Comparison of ENCODE assay signal across 2 cellular contexts in the genomic region with DNA sequence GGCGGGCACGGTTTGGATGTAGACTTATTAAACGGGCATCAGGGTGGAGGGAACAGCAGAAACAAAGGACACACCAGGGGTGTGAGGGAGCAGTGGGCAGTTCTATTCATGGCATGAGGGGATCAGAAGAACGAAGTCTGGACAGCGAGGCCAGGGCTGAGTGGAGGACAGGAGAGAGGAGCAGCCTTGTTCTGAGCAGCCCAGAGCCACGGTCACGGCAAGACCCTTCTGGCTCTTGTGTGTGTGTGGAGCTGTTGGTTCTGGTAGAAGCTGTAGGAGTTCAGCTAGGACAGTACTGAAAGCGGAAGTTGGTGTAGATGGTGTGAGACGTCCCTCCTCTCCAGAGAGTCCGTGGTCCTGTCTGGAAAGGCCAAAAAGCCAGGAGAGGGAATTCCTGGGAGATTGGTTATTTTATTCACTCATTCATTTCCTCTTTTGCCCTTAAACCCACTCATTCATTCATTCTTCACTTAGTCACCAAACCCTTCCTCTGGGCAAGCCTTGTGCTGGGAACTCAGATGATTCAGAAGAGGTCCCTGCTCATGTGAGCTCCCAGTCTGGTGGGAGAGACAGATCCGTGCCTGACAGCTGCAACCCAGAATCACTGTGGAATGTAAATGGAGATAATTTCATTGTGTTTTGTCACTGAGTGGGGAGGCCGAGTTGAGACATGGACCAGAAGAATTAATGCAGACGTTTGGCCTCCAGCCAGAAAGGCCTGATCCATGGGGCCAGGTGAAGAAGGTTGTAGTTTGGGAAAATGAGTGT.
TF ChIP-seq lines count a peak whose summit lies in the region.

No MANE protein-coding gene starts in this region.

TF ChIP-seq in HCT116, 20 proteins besides CTCF, POLR2A, EP300 and RAD21:
- TF ChIP-seq CBX3 (IDR thresholded peaks at IDR 0.05; ENCODE audit: low read depth) (no peak), ELF1 (IDR thresholded peaks at IDR 0.05; ENCODE audit: borderline replicate concordance, low read depth) (no peak), FOSL1 (IDR thresholded peaks at IDR 0.05; ENCODE audit: low read depth) (no peak), SP1 (IDR thresholded peaks at IDR 0.05; ENCODE audit: low read depth) (no peak), JUND (IDR thresholded peaks at IDR 0.05) (no peak), TCF7L2 (IDR thresholded peaks at IDR 0.05; ENCODE audit: borderline replicate concordance, extremely low read depth, insufficient read depth, insufficient read length) (no peak), POLR2AphosphoS5 (IDR thresholded peaks at IDR 0.05; ENCODE audit: low read depth, low read length) (no peak), EZH2phosphoT487 (IDR thresholded peaks at IDR 0.05; ENCODE audit: borderline replicate concordance) (no peak), EGR1 (IDR thresholded peaks at IDR 0.05; ENCODE audit: low read depth) (no peak), YY1 (IDR thresholded peaks at IDR 0.05; ENCODE audit: extremely low read depth, insufficient replicate concordance, low read depth, low read length) (no peak), CEBPB (IDR thresholded peaks at IDR 0.05; ENCODE audit: low read depth) (no peak), ZFX (IDR thresholded peaks at IDR 0.05) (no peak), ZNF274 (IDR thresholded peaks at IDR 0.05; ENCODE audit: low read depth, low read length) (no peak), EZH2 (IDR thresholded peaks at IDR 0.05) (no peak), SIN3A (IDR thresholded peaks at IDR 0.05; ENCODE audit: low read depth) (no peak)
- TF ChIP-seq, protein P1, sequence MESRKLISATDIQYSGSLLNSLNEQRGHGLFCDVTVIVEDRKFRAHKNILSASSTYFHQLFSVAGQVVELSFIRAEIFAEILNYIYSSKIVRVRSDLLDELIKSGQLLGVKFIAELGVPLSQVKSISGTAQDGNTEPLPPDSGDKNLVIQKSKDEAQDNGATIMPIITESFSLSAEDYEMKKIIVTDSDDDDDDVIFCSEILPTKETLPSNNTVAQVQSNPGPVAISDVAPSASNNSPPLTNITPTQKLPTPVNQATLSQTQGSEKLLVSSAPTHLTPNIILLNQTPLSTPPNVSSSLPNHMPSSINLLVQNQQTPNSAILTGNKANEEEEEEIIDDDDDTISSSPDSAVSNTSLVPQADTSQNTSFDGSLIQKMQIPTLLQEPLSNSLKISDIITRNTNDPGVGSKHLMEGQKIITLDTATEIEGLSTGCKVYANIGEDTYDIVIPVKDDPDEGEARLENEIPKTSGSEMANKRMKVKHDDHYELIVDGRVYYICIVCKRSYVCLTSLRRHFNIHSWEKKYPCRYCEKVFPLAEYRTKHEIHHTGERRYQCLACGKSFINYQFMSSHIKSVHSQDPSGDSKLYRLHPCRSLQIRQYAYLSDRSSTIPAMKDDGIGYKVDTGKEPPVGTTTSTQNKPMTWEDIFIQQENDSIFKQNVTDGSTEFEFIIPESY (IDR thresholded peaks at IDR 0.05; ENCODE audit: extremely low read depth, insufficient replicate concordance, low read length), result no peak
- TF ChIP-seq, protein P2, sequence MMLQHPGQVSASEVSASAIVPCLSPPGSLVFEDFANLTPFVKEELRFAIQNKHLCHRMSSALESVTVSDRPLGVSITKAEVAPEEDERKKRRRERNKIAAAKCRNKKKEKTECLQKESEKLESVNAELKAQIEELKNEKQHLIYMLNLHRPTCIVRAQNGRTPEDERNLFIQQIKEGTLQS (IDR thresholded peaks at IDR 0.05), result no peak
- TF ChIP-seq, protein P3, sequence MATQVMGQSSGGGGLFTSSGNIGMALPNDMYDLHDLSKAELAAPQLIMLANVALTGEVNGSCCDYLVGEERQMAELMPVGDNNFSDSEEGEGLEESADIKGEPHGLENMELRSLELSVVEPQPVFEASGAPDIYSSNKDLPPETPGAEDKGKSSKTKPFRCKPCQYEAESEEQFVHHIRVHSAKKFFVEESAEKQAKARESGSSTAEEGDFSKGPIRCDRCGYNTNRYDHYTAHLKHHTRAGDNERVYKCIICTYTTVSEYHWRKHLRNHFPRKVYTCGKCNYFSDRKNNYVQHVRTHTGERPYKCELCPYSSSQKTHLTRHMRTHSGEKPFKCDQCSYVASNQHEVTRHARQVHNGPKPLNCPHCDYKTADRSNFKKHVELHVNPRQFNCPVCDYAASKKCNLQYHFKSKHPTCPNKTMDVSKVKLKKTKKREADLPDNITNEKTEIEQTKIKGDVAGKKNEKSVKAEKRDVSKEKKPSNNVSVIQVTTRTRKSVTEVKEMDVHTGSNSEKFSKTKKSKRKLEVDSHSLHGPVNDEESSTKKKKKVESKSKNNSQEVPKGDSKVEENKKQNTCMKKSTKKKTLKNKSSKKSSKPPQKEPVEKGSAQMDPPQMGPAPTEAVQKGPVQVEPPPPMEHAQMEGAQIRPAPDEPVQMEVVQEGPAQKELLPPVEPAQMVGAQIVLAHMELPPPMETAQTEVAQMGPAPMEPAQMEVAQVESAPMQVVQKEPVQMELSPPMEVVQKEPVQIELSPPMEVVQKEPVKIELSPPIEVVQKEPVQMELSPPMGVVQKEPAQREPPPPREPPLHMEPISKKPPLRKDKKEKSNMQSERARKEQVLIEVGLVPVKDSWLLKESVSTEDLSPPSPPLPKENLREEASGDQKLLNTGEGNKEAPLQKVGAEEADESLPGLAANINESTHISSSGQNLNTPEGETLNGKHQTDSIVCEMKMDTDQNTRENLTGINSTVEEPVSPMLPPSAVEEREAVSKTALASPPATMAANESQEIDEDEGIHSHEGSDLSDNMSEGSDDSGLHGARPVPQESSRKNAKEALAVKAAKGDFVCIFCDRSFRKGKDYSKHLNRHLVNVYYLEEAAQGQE (IDR thresholded peaks at IDR 0.05; ENCODE audit: low read depth), result no peak
- TF ChIP-seq, protein P4, sequence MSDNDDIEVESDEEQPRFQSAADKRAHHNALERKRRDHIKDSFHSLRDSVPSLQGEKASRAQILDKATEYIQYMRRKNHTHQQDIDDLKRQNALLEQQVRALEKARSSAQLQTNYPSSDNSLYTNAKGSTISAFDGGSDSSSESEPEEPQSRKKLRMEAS (IDR thresholded peaks at IDR 0.05), result no peak

TF ChIP-seq in SK-N-SH, 30 proteins besides CTCF, POLR2A, EP300 and RAD21:
- TF ChIP-seq, protein P5, sequence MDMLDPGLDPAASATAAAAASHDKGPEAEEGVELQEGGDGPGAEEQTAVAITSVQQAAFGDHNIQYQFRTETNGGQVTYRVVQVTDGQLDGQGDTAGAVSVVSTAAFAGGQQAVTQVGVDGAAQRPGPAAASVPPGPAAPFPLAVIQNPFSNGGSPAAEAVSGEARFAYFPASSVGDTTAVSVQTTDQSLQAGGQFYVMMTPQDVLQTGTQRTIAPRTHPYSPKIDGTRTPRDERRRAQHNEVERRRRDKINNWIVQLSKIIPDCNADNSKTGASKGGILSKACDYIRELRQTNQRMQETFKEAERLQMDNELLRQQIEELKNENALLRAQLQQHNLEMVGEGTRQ (IDR thresholded peaks at IDR 0.05; ENCODE audit: borderline replicate concordance, low read depth, low read length), result no peak
- TF ChIP-seq TEAD4 (IDR thresholded peaks at IDR 0.05; ENCODE audit: borderline replicate concordance, insufficient read depth) (no peak), SIN3A (IDR thresholded peaks at IDR 0.05; ENCODE audit: borderline replicate concordance, low read depth, low read length) (peak; percentile 59; the same call in 1 of the 2 replicates), POLR2AphosphoS5 (IDR thresholded peaks at IDR 0.05; ENCODE audit: low read depth, low read length) (peak; percentile 75), NFIC (IDR thresholded peaks at IDR 0.05; ENCODE audit: borderline replicate concordance) (peak; percentile 92), CHD2 (IDR thresholded peaks at IDR 0.05; ENCODE audit: low read length, partially characterized antibody) (peak; percentile 75), EZH2phosphoT487 (IDR thresholded peaks at IDR 0.05; ENCODE audit: borderline replicate concordance, low read depth) (no peak), RFX5 (IDR thresholded peaks at IDR 0.05; ENCODE audit: low read length) (no peak), MXI1 (IDR thresholded peaks at IDR 0.05; ENCODE audit: low read depth, low read length) (peak; percentile 79), FOXM1 (IDR thresholded peaks at IDR 0.05; ENCODE audit: low read depth) (0 out of 2 replicates have a peak, but pooled peaks have one; percentile 24), MEF2A (IDR thresholded peaks at IDR 0.05; ENCODE audit: borderline replicate concordance, low read depth) (no peak), GATA2 (CRISPR knock-in tag; IDR thresholded peaks at IDR 0.05) (peak; percentile 51; the same call in 1 of the 2 replicates), ELF1 (IDR thresholded peaks at IDR 0.05) (no peak), NRF1 (IDR thresholded peaks at IDR 0.05; ENCODE audit: low read depth, low read length) (no peak), TAF1 (IDR thresholded peaks at IDR 0.05; ENCODE audit: borderline replicate concordance, low read depth, low read length) (no peak), TCF12 (IDR thresholded peaks at IDR 0.05) (peak; percentile 96), YY1 (IDR thresholded peaks at IDR 0.05; ENCODE audit: low read depth) (no peak), FOXJ3 (CRISPR knock-in tag; IDR thresholded peaks at IDR 0.05) (peak; percentile 90), SMC3 (IDR thresholded peaks at IDR 0.05; ENCODE audit: low read depth, low read length) (no peak), RXRA (IDR thresholded peaks at IDR 0.05; ENCODE audit: borderline replicate concordance, low read depth) (no peak), GABPA (IDR thresholded peaks at IDR 0.05; ENCODE audit: low read depth) (no peak), RCOR1 (IDR thresholded peaks at IDR 0.05; ENCODE audit: low read length) (peak; percentile 91), FOSL2 (IDR thresholded peaks at IDR 0.05; ENCODE audit: borderline replicate concordance, low read depth) (peak; percentile 65; the same call in 1 of the 2 replicates), JUND (IDR thresholded peaks at IDR 0.05) (peak; percentile 60; the same call in 1 of the 2 replicates)
- TF ChIP-seq, protein P4 (IDR thresholded peaks at IDR 0.05; ENCODE audit: low read depth), result peak; percentile 66; the same call in 1 of the 2 replicates
- TF ChIP-seq, protein P3 (IDR thresholded peaks at IDR 0.05; ENCODE audit: low read depth, low read length), result no peak
- TF ChIP-seq, protein P1 (IDR thresholded peaks at IDR 0.05; ENCODE audit: borderline replicate concordance, low read depth), result no peak
- TF ChIP-seq, protein P6, sequence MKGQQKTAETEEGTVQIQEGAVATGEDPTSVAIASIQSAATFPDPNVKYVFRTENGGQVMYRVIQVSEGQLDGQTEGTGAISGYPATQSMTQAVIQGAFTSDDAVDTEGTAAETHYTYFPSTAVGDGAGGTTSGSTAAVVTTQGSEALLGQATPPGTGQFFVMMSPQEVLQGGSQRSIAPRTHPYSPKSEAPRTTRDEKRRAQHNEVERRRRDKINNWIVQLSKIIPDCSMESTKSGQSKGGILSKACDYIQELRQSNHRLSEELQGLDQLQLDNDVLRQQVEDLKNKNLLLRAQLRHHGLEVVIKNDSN (IDR thresholded peaks at IDR 0.05; ENCODE audit: borderline replicate concordance, low read depth), result peak; percentile 37; the same call in 1 of the 2 replicates
- TF ChIP-seq, protein P7, sequence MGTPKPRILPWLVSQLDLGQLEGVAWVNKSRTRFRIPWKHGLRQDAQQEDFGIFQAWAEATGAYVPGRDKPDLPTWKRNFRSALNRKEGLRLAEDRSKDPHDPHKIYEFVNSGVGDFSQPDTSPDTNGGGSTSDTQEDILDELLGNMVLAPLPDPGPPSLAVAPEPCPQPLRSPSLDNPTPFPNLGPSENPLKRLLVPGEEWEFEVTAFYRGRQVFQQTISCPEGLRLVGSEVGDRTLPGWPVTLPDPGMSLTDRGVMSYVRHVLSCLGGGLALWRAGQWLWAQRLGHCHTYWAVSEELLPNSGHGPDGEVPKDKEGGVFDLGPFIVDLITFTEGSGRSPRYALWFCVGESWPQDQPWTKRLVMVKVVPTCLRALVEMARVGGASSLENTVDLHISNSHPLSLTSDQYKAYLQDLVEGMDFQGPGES (IDR thresholded peaks at IDR 0.05; ENCODE audit: low read depth, low read length), result no peak
- TF ChIP-seq, protein P8, sequence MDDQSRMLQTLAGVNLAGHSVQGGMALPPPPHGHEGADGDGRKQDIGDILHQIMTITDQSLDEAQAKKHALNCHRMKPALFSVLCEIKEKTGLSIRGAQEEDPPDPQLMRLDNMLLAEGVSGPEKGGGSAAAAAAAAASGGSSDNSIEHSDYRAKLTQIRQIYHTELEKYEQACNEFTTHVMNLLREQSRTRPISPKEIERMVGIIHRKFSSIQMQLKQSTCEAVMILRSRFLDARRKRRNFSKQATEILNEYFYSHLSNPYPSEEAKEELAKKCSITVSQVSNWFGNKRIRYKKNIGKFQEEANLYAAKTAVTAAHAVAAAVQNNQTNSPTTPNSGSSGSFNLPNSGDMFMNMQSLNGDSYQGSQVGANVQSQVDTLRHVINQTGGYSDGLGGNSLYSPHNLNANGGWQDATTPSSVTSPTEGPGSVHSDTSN (IDR thresholded peaks at IDR 0.05), result peak; percentile 87
